Comparison of ENCODE assay signal across 8 cellular contexts in genomic region chr16:1152651-1153259, GRCh38. TPM values are rescaled to one million over a fixed set of nuclear protein-coding genes. Genes with fewer than 3 reads are reported as not detected.
DNase-seq lines count a peak whose midpoint lies in the region; ATAC-seq and TF ChIP-seq lines count a peak whose summit lies in the region.

TSS of gene CACNA1H (plus strand) at chr16:1153106. CDS start at chr16:1153738, 632 bp downstream.

- no TSS peak for BruUV-seq in MCF 10A (replicated peaks; lab: Mats Ljungman, UMichigan)

- POLR2A ChIA-PET in MCF 10A (lab: Yijun Ruan, JAX), result no interaction called here

- TF ChIP-seq POLR2A in breast epithelium (IDR thresholded peaks at IDR 0.05), result no peak

- H3K27me3 Mint-ChIP-seq in MCF 10A (ENCODE audit: insufficient read depth, unreplicated experiment), result no peaks in the 10 kb centered on the region

- H3K36me3 ChIP-seq in breast epithelium (no peaks in the 10 kb centered on the region), iPS-15b (ENCODE audit: control insufficient read depth, insufficient read depth, low read length) (peaks cover 5% of the 10 kb centered on the region)

- no peak for DNase-seq in breast epithelium (ENCODE audit: low spot score in 2 of 2)
- no peak for DNase-seq in MCF 10A (ENCODE audit: unreplicated experiment)
- DNase-seq in activated T-helper 9 cell treated with anti-CD3 and anti-CD28 coated beads, Interleukin-2, amount 50 U/mL, for 16 hours (ENCODE audit: low read depth), result peak; percentile 43
- DNase-seq in stimulated activated CD4-positive, alpha-beta T cell treated with anti-CD3 and anti-CD28 coated beads, Interleukin-2, amount 100 ng/mL, for 24 hours, result peak; percentile 62
- no peak for DNase-seq in dedifferentiated amniotic fluid mesenchymal stem cell (ENCODE audit: extremely low spot score)

- H3K27ac Mint-ChIP-seq in MCF 10A (ENCODE audit: low read depth, unreplicated experiment), result no peak within 1 kb of the TSS

- H3K4me1 ChIP-seq in breast epithelium, result peaks cover 4 to 12% of the 10 kb centered on the region in 2 donors
- peaks cover 2% of the 10 kb centered on the region for H3K4me1 ChIP-seq in iPS-15b (ENCODE audit: control insufficient read depth, insufficient read depth, low read length)

- peak within 1 kb of the TSS; percentile 33 to 67 (median 50) for H3K4me3 ChIP-seq in breast epithelium
- H3K4me3 ChIP-seq in iPS-15b (ENCODE audit: low read depth, low read length), result peak within 1 kb of the TSS; percentile 50

- intact Hi-C loops in breast epithelium (cut with DNase I; ENCODE audit: low total_unique reads), result no loop called here
- intact Hi-C loops in MCF 10A (cut with micrococcal nuclease), result no loop called here

- peak within 1 kb of the TSS; percentile 47 for H3K9ac ChIP-seq in iPS-15b (ENCODE audit: low read depth, low read length)

- ATAC-seq in GM18868 (IDR thresholded peaks at IDR 0.05; ENCODE audit: unreplicated experiment), result no peak
- no peak for ATAC-seq in HG03442 (IDR thresholded peaks at IDR 0.05; ENCODE audit: unreplicated experiment)

- TF ChIP-seq CTCF in breast epithelium (IDR thresholded peaks at IDR 0.05) (no peak), MCF 10A (IDR thresholded peaks at IDR 0.05; ENCODE audit: unreplicated experiment) (no peak)

- H3K27me3 ChIP-seq in breast epithelium (peaks cover 11 to 85% of the 10 kb centered on the region in 2 donors), iPS-15b (ENCODE audit: control insufficient read depth, insufficient read depth, low read length) (no peaks in the 10 kb centered on the region)

- no peaks in the 10 kb centered on the region for H3K9me3 Mint-ChIP-seq in MCF 10A (ENCODE audit: unreplicated experiment)

- H3K36me3 Mint-ChIP-seq in MCF 10A (ENCODE audit: insufficient read depth, unreplicated experiment), result no peaks in the 10 kb centered on the region

- H3K9me3 ChIP-seq in breast epithelium, result peaks cover 3% of the 10 kb centered on the region in 2 donors
- H3K9me3 ChIP-seq in iPS-15b (ENCODE audit: control insufficient read depth, insufficient read depth, low read length), result no peaks in the 10 kb centered on the region

- H3K27ac ChIP-seq in breast epithelium, result no peak within 1 kb of the TSS

- H3K4me1 Mint-ChIP-seq in MCF 10A (ENCODE audit: insufficient read depth, unreplicated experiment), result no peaks in the 10 kb centered on the region

- no peak within 1 kb of the TSS for H3K4me3 Mint-ChIP-seq in MCF 10A (ENCODE audit: unreplicated experiment)

- CTCF ChIA-PET in MCF 10A (lab: Yijun Ruan, JAX), result no interaction called here

RNA-seq across cellular contexts. Expression of gene CACNA1H, which starts in this region (rescaled TPM):
- total RNA-seq in breast epithelium, result 1 to 10 TPM; 1.6 to 2.5 (median 2.2) TPM
- total RNA-seq in MCF 10A (2022), result not detected in 2 replicates

Comparison
In these comparisons a context has a peak if more than half of its experiments do, and no peak if none do; other contexts are left out.
1. DNase-seq: peak in activated T-helper 9 cell treated with anti-CD3 and anti-CD28 coated beads, Interleukin-2, amount 50 U/mL, for 16 hours (single experiment) and stimulated activated CD4-positive, alpha-beta T cell treated with anti-CD3 and anti-CD28 coated beads, Interleukin-2, amount 100 ng/mL, for 24 hours (2 of 2); none in breast epithelium (0 of 2), MCF 10A (single experiment) and dedifferentiated amniotic fluid mesenchymal stem cell (single experiment).